13 cellular contexts compared by ENCODE assay signal in the genomic region with DNA sequence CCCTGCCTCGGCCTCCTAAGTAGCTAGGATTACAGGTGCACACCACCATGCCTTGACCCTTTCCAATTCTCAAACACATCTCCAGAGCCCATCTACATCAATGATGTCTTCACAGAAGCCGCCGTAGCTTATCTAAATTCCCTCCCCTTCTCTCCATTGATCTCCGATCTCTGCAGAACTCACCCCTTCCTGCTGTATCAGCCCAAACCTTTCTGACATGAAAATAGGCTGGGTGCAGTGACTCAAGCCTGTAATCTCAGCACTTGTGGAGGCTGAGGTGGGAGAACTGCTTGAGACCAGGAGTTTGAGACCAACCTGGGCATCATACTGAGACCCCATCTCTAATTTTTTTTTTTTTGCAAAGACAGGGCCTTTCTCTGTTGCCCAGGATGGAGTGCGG.
"Had no signal": no experiment of that assay in that cellular context is flagged by ENCODE, and none has a peak within 500 bp of the region (broad histone marks: within the 10 kb centered on the region; RNA-seq: fewer than 3 reads in every experiment).

No MANE protein-coding gene starts in this region.

- H3K36me3 ChIP-seq: cardiac muscle cell, upper lobe of right lung had no signal

- DNase-seq: activated B cell treated with CpG ODN at 0.5 μM for 24 hours; heart left ventricle; retina; sigmoid colon; stimulated activated CD4-positive, alpha-beta T cell treated with anti-CD3 and anti-CD28 coated beads, Interleukin-15, amount 100 ng/mL, for 24 hours; stimulated activated naive B cell treated with anti-CD40 and anti-IgM and Interleukin-4, amounts not matched to agents 10 μg/mL and 1 μg/mL and 100 μg/mL, for 72 hours; upper lobe of right lung had no signal

- H3K4me3 ChIP-seq: cardiac muscle cell, heart left ventricle, sigmoid colon, smooth muscle cell, upper lobe of right lung had no signal

- H3K4me3 Mint-ChIP-seq: activated B cell treated with CpG ODN at 0.5 μM for 24 hours; memory B cell; natural killer cell treated with Interleukin-12 subunit alpha and Interleukin-12 subunit beta and Interleukin-15 and Interleukin-18, amount 100 ng/mL, for 72 hours; stimulated activated naive B cell treated with anti-CD40 and anti-IgM and Interleukin-4, amounts not matched to agents 10 μg/mL and 1 μg/mL and 100 μg/mL, for 72 hours had no signal

- H3K27me3 Mint-ChIP-seq: activated B cell treated with CpG ODN at 0.5 μM for 24 hours; memory B cell; natural killer cell treated with Interleukin-12 subunit alpha and Interleukin-12 subunit beta and Interleukin-15 and Interleukin-18, amount 100 ng/mL, for 72 hours; progenitor cell of endocrine pancreas; stimulated activated naive B cell treated with anti-CD40 and anti-IgM and Interleukin-4, amounts not matched to agents 10 μg/mL and 1 μg/mL and 100 μg/mL, for 72 hours had no signal

- H3K27me3 ChIP-seq: cardiac muscle cell, heart left ventricle, sigmoid colon, upper lobe of right lung had no signal

- H3K27ac ChIP-seq: cardiac muscle cell, heart left ventricle, sigmoid colon, upper lobe of right lung had no signal

- ATAC-seq: heart left ventricle; natural killer cell treated with Interleukin-12 subunit alpha and Interleukin-12 subunit beta and Interleukin-15 and Interleukin-18, amount 100 ng/mL, for 72 hours; SK-N-SH treated with all-trans-retinoic acid at 6 μM for 48 hours; stimulated activated naive B cell treated with anti-CD40 and anti-IgM and Interleukin-4, amounts not matched to agents 10 μg/mL and 1 μg/mL and 100 μg/mL, for 72 hours had no signal

- H3K27ac Mint-ChIP-seq: activated B cell treated with CpG ODN at 0.5 μM for 24 hours; memory B cell; progenitor cell of endocrine pancreas; stimulated activated naive B cell treated with anti-CD40 and anti-IgM and Interleukin-4, amounts not matched to agents 10 μg/mL and 1 μg/mL and 100 μg/mL, for 72 hours had no signal

- H3K9me3 Mint-ChIP-seq: activated B cell treated with CpG ODN at 0.5 μM for 24 hours; memory B cell; natural killer cell treated with Interleukin-12 subunit alpha and Interleukin-12 subunit beta and Interleukin-15 and Interleukin-18, amount 100 ng/mL, for 72 hours; stimulated activated naive B cell treated with anti-CD40 and anti-IgM and Interleukin-4, amounts not matched to agents 10 μg/mL and 1 μg/mL and 100 μg/mL, for 72 hours had no signal
